Comparison of ENCODE assay signal across 22 cellular contexts in genomic region chr12:91846466-91847055, GRCh38.
DNase-seq lines count a peak whose midpoint lies in the region; ATAC-seq and TF ChIP-seq lines count a peak whose summit lies in the region.
"Had no signal": no experiment of that assay in that cellular context is flagged by ENCODE, and none has a peak within 500 bp of the region (broad histone marks: within the 10 kb centered on the region; RNA-seq: fewer than 3 reads in every experiment).

No MANE protein-coding gene starts in this region.

- H3K79me2 ChIP-seq in osteoblast (ENCODE audit: insufficient read depth, low read length) = no peaks in the 10 kb centered on the region

- ATAC-seq in GM19438 (IDR thresholded peaks at IDR 0.05; ENCODE audit: low read depth, unreplicated experiment) (peak; percentile 70), HG03066 (IDR thresholded peaks at IDR 0.05; ENCODE audit: low read depth, unreplicated experiment) (peak; percentile 75), GM19023 (IDR thresholded peaks at IDR 0.05; ENCODE audit: unreplicated experiment) (no peak)
- ATAC-seq: activated CD8-positive, alpha-beta T cell treated with anti-CD3 and anti-CD28 coated beads for 36 hours; GM23338; left ventricle myocardium superior; naive thymus-derived CD4-positive, alpha-beta T cell; stimulated activated naive CD8-positive, alpha-beta T cell treated with anti-CD3 and anti-CD28 coated beads, Interleukin-15, amount 100 ng/mL, for 72 hours had no signal

- no peak overlapping the region for H3K4me2 ChIP-seq in osteoblast (ENCODE audit: insufficient read depth, low read length)
- H3K4me2 ChIP-seq: GM23338 had no signal

- DNase-seq in dermis blood vessel endothelial cell = peak; percentile 57
- peak; percentile 5 for DNase-seq in osteoblast (ENCODE audit: insufficient read length, low spot score, missing footprints)
- DNase-seq in activated CD4-positive, CD25-positive, alpha-beta regulatory T cell treated with anti-CD3 and anti-CD28 coated beads, Interleukin-2, amount 50 U/mL, for 72 hours = no peak
- DNase-seq in stimulated activated CD4-positive, alpha-beta T cell treated with anti-CD3 and anti-CD28 coated beads, Interleukin-4, amount 100 ng/mL, for 24 hours = no peak
- DNase-seq: activated CD8-positive, alpha-beta T cell treated with anti-CD3 and anti-CD28 coated beads for 36 hours; aorta; endodermal cell; esophagus squamous epithelium; left ventricle myocardium superior; naive thymus-derived CD4-positive, alpha-beta T cell; NCI-H1105; NCI-H187 treated with DMSO at 0.1 percent for 48 hours; NCI-H524 treated with DMSO at 0.1 percent for 48 hours; occipital lobe; stimulated activated naive CD8-positive, alpha-beta T cell treated with anti-CD3 and anti-CD28 coated beads, Interleukin-15, amount 100 ng/mL, for 72 hours; uterus had no signal

- no peaks in the 10 kb centered on the region for H3K4me1 ChIP-seq in osteoblast (ENCODE audit: insufficient read depth, low read length)
- H3K4me1 ChIP-seq: esophagus squamous epithelium, uterus had no signal

- H3K4me3 ChIP-seq in osteoblast (ENCODE audit: insufficient read depth, low read length) = no peak overlapping the region
- H3K4me3 ChIP-seq: cardiac muscle cell, coronary artery, esophagus squamous epithelium, GM23338, uterus had no signal

- H3K27ac ChIP-seq in osteoblast (ENCODE audit: low read depth, low read length) = no peak overlapping the region
- H3K27ac ChIP-seq: cardiac muscle cell, coronary artery, esophagus squamous epithelium, uterus had no signal

- no peaks in the 10 kb centered on the region for H3K9me3 ChIP-seq in osteoblast (ENCODE audit: low read depth, low read length)
- H3K9me3 ChIP-seq: esophagus squamous epithelium, uterus had no signal

- no peaks in the 10 kb centered on the region for H4K20me1 ChIP-seq in osteoblast (ENCODE audit: insufficient read depth, low read length)

- H3K27me3 ChIP-seq in osteoblast (ENCODE audit: insufficient read depth, low read length) = no peaks in the 10 kb centered on the region
- H3K27me3 ChIP-seq: cardiac muscle cell, esophagus squamous epithelium, uterus had no signal

- H3K36me3 ChIP-seq in osteoblast (ENCODE audit: insufficient read depth, low read length) = no peaks in the 10 kb centered on the region
- H3K36me3 ChIP-seq: cardiac muscle cell, esophagus squamous epithelium, uterus had no signal

- TF ChIP-seq CTCF in osteoblast (IDR thresholded peaks at IDR 0.05; ENCODE audit: extremely low read depth, low read depth, low read length) = no peak

- peak overlapping the region; percentile 45 for H2AFZ ChIP-seq in osteoblast (ENCODE audit: low read length)
- H2AFZ ChIP-seq: GM23338 had no signal

Comparison
In these comparisons a context has a peak if more than half of its experiments do, and no peak if none do; other contexts are left out.
1. DNase-seq: peak in dermis blood vessel endothelial cell (single experiment) and osteoblast (single experiment); none in activated CD4-positive, CD25-positive, alpha-beta regulatory T cell treated with anti-CD3 and anti-CD28 coated beads, Interleukin-2, amount 50 U/mL, for 72 hours (single experiment) and stimulated activated CD4-positive, alpha-beta T cell treated with anti-CD3 and anti-CD28 coated beads, Interleukin-4, amount 100 ng/mL, for 24 hours (single experiment).